ENCODE assay signal across 1 cellular context in genomic region chr2:238243496-238244076, GRCh38.
A peak's percentile ranks its signal among the peaks of the same experiment; 100 is the strongest.
TF ChIP-seq lines count a peak whose summit lies in the region.

No MANE protein-coding gene starts in this region.

TF ChIP-seq in HepG2, 621 proteins besides CTCF, POLR2A, EP300 and RAD21:
- TF ChIP-seq NFIB (CRISPR knock-in tag; IDR thresholded peaks at IDR 0.05; ENCODE audit: borderline replicate concordance), result no peak
- 0 out of 2 replicates have a peak, but pooled peaks have one; percentile 18 for TF ChIP-seq ATAD3A (CRISPR knock-in tag; IDR thresholded peaks at IDR 0.05)
- TF ChIP-seq, protein P1, sequence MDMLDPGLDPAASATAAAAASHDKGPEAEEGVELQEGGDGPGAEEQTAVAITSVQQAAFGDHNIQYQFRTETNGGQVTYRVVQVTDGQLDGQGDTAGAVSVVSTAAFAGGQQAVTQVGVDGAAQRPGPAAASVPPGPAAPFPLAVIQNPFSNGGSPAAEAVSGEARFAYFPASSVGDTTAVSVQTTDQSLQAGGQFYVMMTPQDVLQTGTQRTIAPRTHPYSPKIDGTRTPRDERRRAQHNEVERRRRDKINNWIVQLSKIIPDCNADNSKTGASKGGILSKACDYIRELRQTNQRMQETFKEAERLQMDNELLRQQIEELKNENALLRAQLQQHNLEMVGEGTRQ (IDR thresholded peaks at IDR 0.05; ENCODE audit: low read depth, low read length), result no peak
- TF ChIP-seq, protein P1 (CRISPR knock-in tag; IDR thresholded peaks at IDR 0.05; ENCODE audit: borderline replicate concordance), result 0 out of 2 replicates have a peak, but pooled peaks have one; percentile 3
- TF ChIP-seq ZFP41 (CRISPR knock-in tag; IDR thresholded peaks at IDR 0.05; ENCODE audit: borderline replicate concordance), result 0 out of 2 replicates have a peak, but pooled peaks have one; percentile 35
- peak; percentile 48; the same call in 1 of the 2 replicates for TF ChIP-seq ZSCAN25 (CRISPR knock-in tag; IDR thresholded peaks at IDR 0.05)
- TF ChIP-seq KLF16 (CRISPR knock-in tag; IDR thresholded peaks at IDR 0.05), result no peak
- no peak for TF ChIP-seq MAZ (IDR thresholded peaks at IDR 0.05; ENCODE audit: borderline replicate concordance, low read depth, low read length)
- 0 out of 2 replicates have a peak, but pooled peaks have one; percentile 6 for TF ChIP-seq MAZ (CRISPR knock-in tag; IDR thresholded peaks at IDR 0.05; ENCODE audit: low read depth)
- TF ChIP-seq, protein P2, sequence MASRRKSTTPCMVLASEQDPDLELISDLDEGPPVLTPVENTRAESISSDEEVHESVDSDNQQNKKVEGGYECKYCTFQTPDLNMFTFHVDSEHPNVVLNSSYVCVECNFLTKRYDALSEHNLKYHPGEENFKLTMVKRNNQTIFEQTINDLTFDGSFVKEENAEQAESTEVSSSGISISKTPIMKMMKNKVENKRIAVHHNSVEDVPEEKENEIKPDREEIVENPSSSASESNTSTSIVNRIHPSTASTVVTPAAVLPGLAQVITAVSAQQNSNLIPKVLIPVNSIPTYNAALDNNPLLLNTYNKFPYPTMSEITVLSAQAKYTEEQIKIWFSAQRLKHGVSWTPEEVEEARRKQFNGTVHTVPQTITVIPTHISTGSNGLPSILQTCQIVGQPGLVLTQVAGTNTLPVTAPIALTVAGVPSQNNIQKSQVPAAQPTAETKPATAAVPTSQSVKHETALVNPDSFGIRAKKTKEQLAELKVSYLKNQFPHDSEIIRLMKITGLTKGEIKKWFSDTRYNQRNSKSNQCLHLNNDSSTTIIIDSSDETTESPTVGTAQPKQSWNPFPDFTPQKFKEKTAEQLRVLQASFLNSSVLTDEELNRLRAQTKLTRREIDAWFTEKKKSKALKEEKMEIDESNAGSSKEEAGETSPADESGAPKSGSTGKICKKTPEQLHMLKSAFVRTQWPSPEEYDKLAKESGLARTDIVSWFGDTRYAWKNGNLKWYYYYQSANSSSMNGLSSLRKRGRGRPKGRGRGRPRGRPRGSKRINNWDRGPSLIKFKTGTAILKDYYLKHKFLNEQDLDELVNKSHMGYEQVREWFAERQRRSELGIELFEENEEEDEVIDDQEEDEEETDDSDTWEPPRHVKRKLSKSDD (CRISPR knock-in tag; IDR thresholded peaks at IDR 0.05; ENCODE audit: low read depth), result 0 out of 2 replicates have a peak, but pooled peaks have one; percentile 35
- 0 out of 2 replicates have a peak, but pooled peaks have one; percentile 46 for TF ChIP-seq ARID2 (CRISPR knock-in tag; IDR thresholded peaks at IDR 0.05; ENCODE audit: borderline replicate concordance)
- TF ChIP-seq ZNF343 (CRISPR knock-in tag; IDR thresholded peaks at IDR 0.05), result 0 out of 2 replicates have a peak, but pooled peaks have one; percentile 16
- TF ChIP-seq, protein P3, sequence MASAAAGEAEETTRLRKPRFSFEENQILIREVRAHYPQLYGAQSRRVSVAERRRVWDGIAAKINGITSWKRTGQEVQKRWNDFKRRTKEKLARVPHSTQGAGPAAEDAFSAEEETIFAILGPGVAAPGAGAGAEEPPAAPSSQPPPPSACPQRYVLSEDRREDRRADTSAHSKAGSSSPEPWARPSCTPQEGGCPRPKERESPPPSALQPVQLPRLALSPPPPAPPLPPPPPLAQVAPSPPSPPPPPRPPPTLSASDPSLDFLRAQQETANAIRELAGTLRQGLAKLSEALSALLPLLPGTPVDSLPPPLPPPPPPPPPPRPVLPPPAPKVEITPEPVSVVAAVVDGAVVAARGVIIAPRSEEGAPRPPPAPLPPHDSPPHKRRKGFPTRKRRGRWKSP (CRISPR knock-in tag; IDR thresholded peaks at IDR 0.05), result no peak
- TF ChIP-seq ZNF710 (CRISPR knock-in tag; IDR thresholded peaks at IDR 0.05; ENCODE audit: borderline replicate concordance), result 0 out of 2 replicates have a peak, but pooled peaks have one; percentile 20
- TF ChIP-seq, protein P4, sequence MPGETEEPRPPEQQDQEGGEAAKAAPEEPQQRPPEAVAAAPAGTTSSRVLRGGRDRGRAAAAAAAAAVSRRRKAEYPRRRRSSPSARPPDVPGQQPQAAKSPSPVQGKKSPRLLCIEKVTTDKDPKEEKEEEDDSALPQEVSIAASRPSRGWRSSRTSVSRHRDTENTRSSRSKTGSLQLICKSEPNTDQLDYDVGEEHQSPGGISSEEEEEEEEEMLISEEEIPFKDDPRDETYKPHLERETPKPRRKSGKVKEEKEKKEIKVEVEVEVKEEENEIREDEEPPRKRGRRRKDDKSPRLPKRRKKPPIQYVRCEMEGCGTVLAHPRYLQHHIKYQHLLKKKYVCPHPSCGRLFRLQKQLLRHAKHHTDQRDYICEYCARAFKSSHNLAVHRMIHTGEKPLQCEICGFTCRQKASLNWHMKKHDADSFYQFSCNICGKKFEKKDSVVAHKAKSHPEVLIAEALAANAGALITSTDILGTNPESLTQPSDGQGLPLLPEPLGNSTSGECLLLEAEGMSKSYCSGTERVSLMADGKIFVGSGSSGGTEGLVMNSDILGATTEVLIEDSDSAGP (CRISPR knock-in tag; IDR thresholded peaks at IDR 0.05; ENCODE audit: borderline replicate concordance), result 0 out of 2 replicates have a peak, but pooled peaks have one; percentile 13
- TF ChIP-seq ZNF768 (CRISPR knock-in tag; IDR thresholded peaks at IDR 0.05), result peak; percentile 16; the same call in 1 of the 2 replicates
- TF ChIP-seq REL (CRISPR knock-in tag; conservative IDR thresholded peaks at IDR 0.05), result no peak
- 0 out of 2 replicates have a peak, but pooled peaks have one; percentile 81 for TF ChIP-seq ZNF468 (CRISPR knock-in tag; IDR thresholded peaks at IDR 0.05)
- no peak for TF ChIP-seq ZNF550 (CRISPR knock-in tag; IDR thresholded peaks at IDR 0.05; ENCODE audit: borderline replicate concordance)
- no peak for TF ChIP-seq ZNF232 (CRISPR knock-in tag; IDR thresholded peaks at IDR 0.05; ENCODE audit: borderline replicate concordance)
- TF ChIP-seq RBM22 (optimal IDR thresholded peaks at IDR 0.05; ENCODE audit: low read length), result peak; percentile 25
- peak; percentile 37; the same call in 1 of the 2 replicates for TF ChIP-seq HIVEP1 (CRISPR knock-in tag; IDR thresholded peaks at IDR 0.05)
- TF ChIP-seq ATM (IDR thresholded peaks at IDR 0.05; ENCODE audit: borderline replicate concordance), result no peak
- TF ChIP-seq ZNF350 (CRISPR knock-in tag; IDR thresholded peaks at IDR 0.05; ENCODE audit: borderline replicate concordance, low read depth), result peak; percentile 11; the same call in 1 of the 2 replicates
- TF ChIP-seq PHF21A (CRISPR knock-in tag; IDR thresholded peaks at IDR 0.05), result peak; percentile 64; the same call in 1 of the 2 replicates
- TF ChIP-seq ZNF761 (CRISPR knock-in tag; conservative IDR thresholded peaks at IDR 0.05), result 0 out of 2 replicates have a peak, but pooled peaks have one; percentile 4
- TF ChIP-seq PATZ1 (CRISPR knock-in tag; IDR thresholded peaks at IDR 0.05), result peak; percentile 16; the same call in 1 of the 2 replicates
- peak; percentile 12 for TF ChIP-seq XRCC5 (optimal IDR thresholded peaks at IDR 0.05; ENCODE audit: low read length)
TF ChIP-seq in HepG2: peak in this region for 19.
